In the genomic region with DNA sequence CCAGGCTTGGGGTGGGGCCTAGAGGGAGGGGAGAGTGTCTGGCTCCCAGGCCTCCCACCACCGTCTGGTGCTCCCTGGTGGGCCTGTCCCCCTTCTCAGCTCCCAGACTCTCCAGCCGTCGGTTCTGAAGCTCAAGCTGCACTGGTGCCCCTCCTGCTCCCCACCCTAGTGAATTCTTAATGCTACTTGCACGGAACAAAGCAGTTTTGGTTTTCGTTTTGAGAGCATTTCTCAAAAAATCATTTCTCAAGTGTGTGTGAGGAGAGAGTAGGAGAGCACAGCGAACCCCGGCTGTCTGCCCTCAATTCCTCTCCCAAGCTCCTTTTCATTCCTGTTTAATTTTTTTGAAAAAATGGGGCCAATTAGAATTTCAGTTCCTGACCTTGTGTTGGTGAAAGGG, we compare ENCODE assay signal across 23 cellular contexts. TPM values are rescaled to one million over a fixed set of nuclear protein-coding genes. Genes with fewer than 3 reads are reported as not detected.
DNase-seq lines count a peak whose midpoint lies in the region; ATAC-seq and TF ChIP-seq lines count a peak whose summit lies in the region.
"Had no signal": no experiment of that assay in that cellular context is flagged by ENCODE, and none has a peak within 500 bp of the region (broad histone marks: within the 10 kb centered on the region; RNA-seq: fewer than 3 reads in every experiment).

No MANE protein-coding gene starts in this region.

- H2BK15ac ChIP-seq in neuronal stem cell (ENCODE audit: low read length), result peak overlapping the region; percentile 64

- no peak overlapping the region for H3K4me3 Mint-ChIP-seq in immature natural killer cell
- H3K4me3 Mint-ChIP-seq in naive thymus-derived CD4-positive, alpha-beta T cell, result no peak overlapping the region
- H3K4me3 Mint-ChIP-seq: CD4-positive, alpha-beta T cell; HFFc6 had no signal

- intact Hi-C loops in naive thymus-derived CD4-positive, alpha-beta T cell (cut with micrococcal nuclease), result no loop called here

- H3K27ac Mint-ChIP-seq in immature natural killer cell, result no peak overlapping the region
- no peak overlapping the region for H3K27ac Mint-ChIP-seq in naive thymus-derived CD4-positive, alpha-beta T cell
- H3K27ac Mint-ChIP-seq: CD4-positive, alpha-beta T cell; H9; HFFc6 had no signal

- no peak overlapping the region for H4K91ac ChIP-seq in neuronal stem cell (ENCODE audit: low read depth, low read length, poor library complexity)

- H3K36me3 ChIP-seq in WERI-Rb-1 (no peaks in the 10 kb centered on the region), hepatocyte (replicated peaks; ENCODE audit: insufficient read depth, low read depth) (no peaks in the 10 kb centered on the region), neuronal stem cell (replicated peaks in 1 of 2; ENCODE audit: control insufficient read depth in 2 of 2, insufficient read depth in 2 of 2, low read length in 2 of 2) (no peaks in the 10 kb centered on the region)
- H3K36me3 ChIP-seq in naive thymus-derived CD4-positive, alpha-beta T cell (ENCODE audit: control insufficient read depth in 2 of 3, insufficient read depth in 3 of 3, low read length in 3 of 3), result no peaks in the 10 kb centered on the region
- H3K36me3 ChIP-seq: BLaER1 had no signal

- H2BK120ac ChIP-seq in neuronal stem cell (ENCODE audit: low read depth, low read length), result no peak overlapping the region

- H3K4me2 ChIP-seq in hepatocyte, result peak overlapping the region; percentile 64
- H3K4me2 ChIP-seq in neuronal stem cell (ENCODE audit: insufficient read depth, low read length, poor library complexity, severe bottlenecking), result no peak overlapping the region
- H3K4me2 ChIP-seq: BLaER1, KMS-11 had no signal

- H3K18ac ChIP-seq in neuronal stem cell (ENCODE audit: low read length), result peak overlapping the region; percentile 20

- H3K36me3 Mint-ChIP-seq in immature natural killer cell, result no peaks in the 10 kb centered on the region
- no peaks in the 10 kb centered on the region for H3K36me3 Mint-ChIP-seq in naive thymus-derived CD4-positive, alpha-beta T cell

- H3K79me1 ChIP-seq in neuronal stem cell (ENCODE audit: low read depth, low read length), result no peaks in the 10 kb centered on the region

- TF ChIP-seq CTCF in WERI-Rb-1 (IDR thresholded peaks at IDR 0.05; ENCODE audit: low read depth, low read length) (no peak), hepatocyte (IDR thresholded peaks at IDR 0.05; ENCODE audit: poor library complexity) (no peak)

- H2AK5ac ChIP-seq in neuronal stem cell (ENCODE audit: low read depth, low read length), result peak overlapping the region; percentile 79

- H3K4ac ChIP-seq in neuronal stem cell (ENCODE audit: low read length), result no peak overlapping the region

- H3K9me2 ChIP-seq in hepatocyte (replicated peaks; ENCODE audit: insufficient read depth), result no peaks in the 10 kb centered on the region

- H3K27me3 Mint-ChIP-seq in immature natural killer cell (ENCODE audit: low read depth in 3 of 3), result peaks cover 0 to 3% (median 2%) of the 10 kb centered on the region in 3 donors
- H3K27me3 Mint-ChIP-seq in naive thymus-derived CD4-positive, alpha-beta T cell, result no peaks in the 10 kb centered on the region
- H3K27me3 Mint-ChIP-seq: CD4-positive, alpha-beta T cell had no signal

- H2AFZ ChIP-seq in hepatocyte (peak overlapping the region; percentile 27), neuronal stem cell (ENCODE audit: low read length) (peak overlapping the region; percentile 44)
- H2AFZ ChIP-seq: GM23248 had no signal

- WGBS in hepatocyte (ENCODE audit: low lambda C conversion rate, missing lambda C conversion rate), result 41% methylated on average over 7 of the region's 7 CpGs
- no CpG with 5 or more reads among the region's 7 CpGs for WGBS in neuronal stem cell (ENCODE audit: extremely low coverage in 2 of 2, insufficient read length in 2 of 2, insufficient replicate concordance in 1 of 2), 2 donors

- H3K23ac ChIP-seq in neuronal stem cell (ENCODE audit: low read depth, low read length, poor library complexity), result no peak overlapping the region

- H3K9me3 Mint-ChIP-seq in immature natural killer cell, result no peaks in the 10 kb centered on the region
- H3K9me3 Mint-ChIP-seq in naive thymus-derived CD4-positive, alpha-beta T cell, result peaks cover 0 to 2% (median 0%) of the 10 kb centered on the region in 11 donors
- H3K9me3 Mint-ChIP-seq: CD4-positive, alpha-beta T cell; HFFc6 had no signal

- DNase-seq in NCI-H82 (lab: John Stamatoyannopoulos, UW) (peak; percentile 75), WERI-Rb-1 (peak; percentile 55), hepatocyte (ENCODE audit: low spot score) (no peak), neuronal stem cell (ENCODE audit: low spot score) (no peak), immature natural killer cell (no peak), NCI-H2107 treated with DMSO at 0.1 percent for 48 hours (lab: John Stamatoyannopoulos, UW; ENCODE audit: unreplicated experiment) (no peak), SIG-M5 treated with dmso at 0.1 percent for 504 hours (lab: John Stamatoyannopoulos, UW; ENCODE audit: unreplicated experiment) (no peak)
- DNase-seq in naive thymus-derived CD4-positive, alpha-beta T cell, result no peak
- DNase-seq: ACHN; CD4-positive, alpha-beta T cell; DND-41; GM23248; H9; HFFc6; NCI-H1105; NCI-H146; NCI-H2029; NCI-H226; NCI-H524; NCI-H774; Right ventricle myocardium superior had no signal

- POLR2A ChIA-PET in naive thymus-derived CD4-positive, alpha-beta T cell (lab: Charles Lee), result no interaction called here

- H3K4me3 ChIP-seq in WERI-Rb-1 (ENCODE audit: low read depth, low read length), result no peak overlapping the region
- H3K4me3 ChIP-seq in hepatocyte, result no peak overlapping the region
- no peak overlapping the region for H3K4me3 ChIP-seq in neuronal stem cell (ENCODE audit: low read length in 2 of 2)
- H3K4me3 ChIP-seq in naive thymus-derived CD4-positive, alpha-beta T cell (ENCODE audit: low read length), result no peak overlapping the region
- H3K4me3 ChIP-seq: BLaER1, GM23248 had no signal

- H3K27ac ChIP-seq in WERI-Rb-1 (peak overlapping the region; percentile 1), hepatocyte (peak overlapping the region; percentile 95), neuronal stem cell (replicated peaks; ENCODE audit: low read length) (no peak overlapping the region)
- H3K27ac ChIP-seq in naive thymus-derived CD4-positive, alpha-beta T cell (ENCODE audit: low read depth, low read length), result no peak overlapping the region
- H3K27ac ChIP-seq: BLaER1, GM23248, KMS-11 had no signal

- no peaks in the 10 kb centered on the region for H3K27me3 ChIP-seq in WERI-Rb-1 (ENCODE audit: insufficient read depth, low read depth, severe bottlenecking)
- H3K27me3 ChIP-seq in hepatocyte, result no peaks in the 10 kb centered on the region
- peaks cover 0 to 12% (median 5%) of the 10 kb centered on the region in 3 experiments for H3K27me3 ChIP-seq in neuronal stem cell (ENCODE audit: control insufficient read depth in 3 of 3, insufficient read depth in 3 of 3, low read depth in 1 of 3, low read length in 3 of 3)
- no peaks in the 10 kb centered on the region for H3K27me3 ChIP-seq in naive thymus-derived CD4-positive, alpha-beta T cell (ENCODE audit: control insufficient read depth in 2 of 2, insufficient read depth in 2 of 2, low read length in 2 of 2)
- H3K27me3 ChIP-seq: BLaER1 had no signal

- H3K9ac ChIP-seq in neuronal stem cell (ENCODE audit: low read depth, low read length, poor library complexity), result no peak overlapping the region
- H3K9ac ChIP-seq: BLaER1, GM23248, KMS-11 had no signal

- H3K4me1 Mint-ChIP-seq in immature natural killer cell, result no peaks in the 10 kb centered on the region
- peaks cover 0 to 10% (median 0%) of the 10 kb centered on the region in 7 donors for H3K4me1 Mint-ChIP-seq in naive thymus-derived CD4-positive, alpha-beta T cell

- H2BK5ac ChIP-seq in neuronal stem cell (ENCODE audit: low read length), result no peak overlapping the region

- CTCF ChIA-PET in naive thymus-derived CD4-positive, alpha-beta T cell (lab: Charles Lee), result interaction anchor here (0.6 kb wide), 1 partner anchor 455 kb away, joined by 3 read pairs; no protein-coding TSS in a partner anchor

- no peak overlapping the region for H2BK12ac ChIP-seq in neuronal stem cell (ENCODE audit: low read length)

- ATAC-seq in naive thymus-derived CD4-positive, alpha-beta T cell, result no peak

- no peaks in the 10 kb centered on the region for H4K20me1 ChIP-seq in hepatocyte (ENCODE audit: insufficient read depth, poor library complexity, severe bottlenecking)
- H4K20me1 ChIP-seq: BLaER1 had no signal

- no peak overlapping the region for H4K8ac ChIP-seq in neuronal stem cell (ENCODE audit: low read depth, low read length)

- H3K14ac ChIP-seq in neuronal stem cell (ENCODE audit: low read length), result no peak overlapping the region

- H3K79me2 ChIP-seq in hepatocyte, result no peaks in the 10 kb centered on the region

- H3K9me3 ChIP-seq in WERI-Rb-1 (ENCODE audit: severe bottlenecking), result no peaks in the 10 kb centered on the region
- no peaks in the 10 kb centered on the region for H3K9me3 ChIP-seq in hepatocyte (ENCODE audit: low read depth)
- peaks cover 3 to 4% of the 10 kb centered on the region in 2 donors for H3K9me3 ChIP-seq in neuronal stem cell (replicated peaks in 1 of 2; ENCODE audit: control insufficient read depth in 2 of 2, insufficient read depth in 1 of 2, low read depth in 1 of 2, low read length in 2 of 2)
- no peaks in the 10 kb centered on the region for H3K9me3 ChIP-seq in naive thymus-derived CD4-positive, alpha-beta T cell (ENCODE audit: control insufficient read depth in 2 of 3, low read length in 3 of 3)

- H3K4me1 ChIP-seq in hepatocyte (ENCODE audit: insufficient read depth), result peaks cover 43% of the 10 kb centered on the region
- peaks cover 12 to 16% of the 10 kb centered on the region in 2 donors for H3K4me1 ChIP-seq in neuronal stem cell (ENCODE audit: control insufficient read depth in 2 of 2, insufficient read depth in 1 of 2, low read depth in 1 of 2, low read length in 2 of 2)
- H3K4me1 ChIP-seq in naive thymus-derived CD4-positive, alpha-beta T cell (ENCODE audit: control insufficient read depth in 2 of 2, insufficient read depth in 2 of 2, low read length in 2 of 2), result no peaks in the 10 kb centered on the region

RNA-seq across cellular contexts. Expression of gene IER5L, which starts 6.7 kb away (rescaled TPM):
- total RNA-seq in hepatocyte, result 34.5 and 38.0 TPM in 2 replicates
- polyA plus RNA-seq in hepatocyte (39.7 and 46.5 TPM in 2 replicates), immature natural killer cell (1 to 10 TPM in 1 of 3 donors, under 1 TPM in 2; 0.15 to 1.1 (median 0.16) TPM)
- polyA plus RNA-seq in neuronal stem cell (2013, experiment 1 of 2), result 15.9 TPM
- 15.2 TPM for polyA plus RNA-seq in neuronal stem cell (2013, experiment 2 of 2)
- total RNA-seq in naive thymus-derived CD4-positive, alpha-beta T cell, result 1 to 10 TPM; 3.4 to 6.8 (median 3.8) TPM
- polyA plus RNA-seq in naive thymus-derived CD4-positive, alpha-beta T cell, result under 1 TPM in 1 of 2 donors, not detected in 1; 0.08 TPM

Comparison
In these comparisons a context has a peak if more than half of its experiments do, and no peak if none do; other contexts are left out.
1. DNase-seq: peak in NCI-H82 (single experiment) and WERI-Rb-1 (single experiment); none in hepatocyte (single experiment), neuronal stem cell (single experiment), immature natural killer cell (0 of 3), NCI-H2107 treated with DMSO at 0.1 percent for 48 hours (single experiment), SIG-M5 treated with dmso at 0.1 percent for 504 hours (single experiment) and naive thymus-derived CD4-positive, alpha-beta T cell (0 of 9).
2. H3K27ac ChIP-seq: peak in WERI-Rb-1 (single experiment) and hepatocyte (single experiment); none in neuronal stem cell (single experiment) and naive thymus-derived CD4-positive, alpha-beta T cell (single experiment).
3. RNA of gene IER5L, which starts 6.7 kb away (polyA plus RNA-seq): 39.7 to 46.5 TPM in hepatocyte; 0.15 to 1.1 TPM in immature natural killer cell and 0.08 TPM in naive thymus-derived CD4-positive, alpha-beta T cell; every median in the first group is over 10 times any median in the second.